ENCODE assay signal across 8 cellular contexts in the genomic region with DNA sequence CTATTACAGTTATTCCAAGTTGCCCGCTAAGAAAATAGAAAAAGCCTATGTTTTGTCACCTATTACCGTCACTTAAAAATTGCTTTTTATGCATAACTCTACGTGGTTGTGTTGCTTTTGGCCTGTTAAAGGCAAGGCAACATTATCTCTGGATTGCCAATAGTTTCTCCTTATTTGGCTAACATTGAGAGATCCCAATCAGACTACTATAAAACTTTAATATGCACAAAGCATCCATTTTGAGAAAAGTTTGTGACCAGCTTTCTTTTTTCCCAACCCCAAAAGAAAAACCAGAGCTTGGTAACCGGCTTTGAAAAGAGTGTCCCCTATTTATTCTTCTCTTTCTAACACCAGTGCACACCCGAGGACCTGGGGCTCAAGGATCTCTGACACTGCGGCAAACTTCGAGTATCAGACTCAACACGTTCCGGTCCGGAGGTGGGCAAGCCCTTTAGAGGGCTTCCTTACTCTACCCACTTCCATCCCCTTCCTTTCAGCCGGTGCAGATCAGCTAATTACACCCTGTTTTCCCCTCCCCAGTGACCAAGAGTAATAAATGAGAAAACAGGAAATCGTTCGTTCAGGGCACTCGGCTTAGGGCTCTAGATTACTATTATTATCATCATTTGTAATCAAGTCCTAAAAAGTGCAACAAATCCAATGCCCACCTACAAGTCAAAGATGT. TPM values are rescaled to one million over a fixed set of nuclear protein-coding genes. Genes with fewer than 3 reads are reported as not detected.
A peak's percentile ranks its signal among the peaks of the same experiment; 100 is the strongest.
DNase-seq lines count a peak whose midpoint lies in the region; ATAC-seq and TF ChIP-seq lines count a peak whose summit lies in the region.

No MANE protein-coding gene starts in this region.

- peaks cover 8% of the 10 kb centered on the region; the same call in 1 of the 2 replicates for H3F3A ChIP-seq in Loucy (ENCODE audit: low read depth)

- H3K4me1 ChIP-seq in BE2C: no peaks in the 10 kb centered on the region
- H3K4me1 ChIP-seq in Loucy (ENCODE audit: insufficient read depth, low read length, poor library complexity, severe bottlenecking): peaks cover 31% of the 10 kb centered on the region
- peaks cover 4% of the 10 kb centered on the region for H3K4me1 ChIP-seq in right cardiac atrium (ENCODE audit: control insufficient read depth, insufficient read depth, low read length)

- peaks cover 46% of the 10 kb centered on the region for H3K4me1 Mint-ChIP-seq in activated naive CD8-positive, alpha-beta T cell (ENCODE audit: low read depth)

- under 1% methylated on average over 14 of the region's 14 CpGs for WGBS in right cardiac atrium

- intact Hi-C loops in right cardiac atrium (cut with DNase I): loop anchor here in 2 of 4 donors (10.0 kb wide), 2 partner anchors 119 to 149 kb away; no protein-coding TSS in a partner anchor

- peak; percentile 9 for ATAC-seq in GM19372 (IDR thresholded peaks at IDR 0.05; ENCODE audit: low read depth, unreplicated experiment)
- peak in 1 of 2 donors; percentile 1 for ATAC-seq in right cardiac atrium
- no peak for ATAC-seq in HG02973 (IDR thresholded peaks at IDR 0.05; ENCODE audit: unreplicated experiment)

- H3K4me2 ChIP-seq in Loucy (ENCODE audit: low read depth, low read length, poor library complexity, severe bottlenecking): peak overlapping the region; percentile 79

- no peaks in the 10 kb centered on the region for H3K9me3 ChIP-seq in BE2C
- H3K9me3 ChIP-seq in Loucy (ENCODE audit: insufficient read depth, low read depth, low read length): no peaks in the 10 kb centered on the region
- no peaks in the 10 kb centered on the region for H3K9me3 ChIP-seq in right cardiac atrium (ENCODE audit: control insufficient read depth, low read length)

- H3K36me3 ChIP-seq in BE2C (no peaks in the 10 kb centered on the region), Loucy (ENCODE audit: insufficient read depth, low read length) (no peaks in the 10 kb centered on the region)

- H3K9me2 ChIP-seq in Loucy (replicated peaks; ENCODE audit: low read depth, low read length): no peaks in the 10 kb centered on the region

- H3K9me3 Mint-ChIP-seq in activated naive CD8-positive, alpha-beta T cell (ENCODE audit: low read depth): no peaks in the 10 kb centered on the region

- peak overlapping the region; percentile 86 for H3K27ac ChIP-seq in right cardiac atrium (ENCODE audit: low read length)

- peak overlapping the region; percentile 82; the same call in 1 of the 2 replicates for H2AFZ ChIP-seq in Loucy (ENCODE audit: low read length)

- H4K20me1 ChIP-seq in Loucy (ENCODE audit: insufficient read depth, low read length, poor library complexity, severe bottlenecking): peaks cover 55% of the 10 kb centered on the region

- peaks cover 60% of the 10 kb centered on the region for H3K79me2 ChIP-seq in Loucy (ENCODE audit: insufficient read depth, low read length)

- H3K4me3 ChIP-seq in BE2C (ENCODE audit: low read depth, low read length) (peak overlapping the region; percentile 97), Loucy (ENCODE audit: low read length, poor library complexity, severe bottlenecking) (peak overlapping the region; percentile 84), right cardiac atrium (ENCODE audit: low read length) (peak overlapping the region; percentile 76), retinal pigment epithelial cell (ENCODE audit: low read length) (peak overlapping the region; percentile 93)

- TF ChIP-seq CTCF in BE2C (IDR thresholded peaks at IDR 0.05; ENCODE audit: low read depth, low read length): no peak
- TF ChIP-seq CTCF in Loucy (conservative IDR thresholded peaks at IDR 0.05; ENCODE audit: low read length): no peak
- no peak for TF ChIP-seq CTCF in retinal pigment epithelial cell (conservative IDR thresholded peaks at IDR 0.05; ENCODE audit: low read depth, low read length)

- H3K4me3 Mint-ChIP-seq in activated naive CD8-positive, alpha-beta T cell: peak overlapping the region; percentile 94

- peak overlapping the region; percentile 98 for H3K27ac Mint-ChIP-seq in activated naive CD8-positive, alpha-beta T cell

- H3K27me3 Mint-ChIP-seq in activated naive CD8-positive, alpha-beta T cell: no peaks in the 10 kb centered on the region

- H3K27me3 ChIP-seq in BE2C: no peaks in the 10 kb centered on the region
- H3K27me3 ChIP-seq in Loucy (ENCODE audit: insufficient read depth, low read length, poor library complexity, severe bottlenecking): no peaks in the 10 kb centered on the region
- H3K27me3 ChIP-seq in right cardiac atrium (ENCODE audit: control insufficient read depth, insufficient read depth): no peaks in the 10 kb centered on the region

- peak overlapping the region; percentile 87 for H3K9ac ChIP-seq in Loucy (ENCODE audit: low read depth, low read length, poor library complexity, severe bottlenecking)

- DNase-seq in BE2C (no peak), right cardiac atrium (peak in 1 of 3 donors; percentile 49), retinal pigment epithelial cell (ENCODE audit: low read depth) (no peak), DMS153 treated with DMSO at 0.1 percent for 48 hours (lab: John Stamatoyannopoulos, UW; ENCODE audit: unreplicated experiment) (no peak)

- H3K36me3 Mint-ChIP-seq in activated naive CD8-positive, alpha-beta T cell: no peaks in the 10 kb centered on the region

RNA-seq across cellular contexts. Expression of a gene that starts 1.2 kb away (rescaled TPM):
- 19.2 TPM for polyA plus RNA-seq in BE2C (2012; ENCODE audit: insufficient read depth, insufficient read length, low read depth)
- 10 to 100 TPM; 66.8 to 77.1 (median 73.4) TPM for total RNA-seq in right cardiac atrium
- 20.2 TPM for polyA plus RNA-seq in right cardiac atrium
